Comparison of ENCODE assay signal across 10 cellular contexts in genomic region chr7:142300689-142301088, GRCh38. TPM values are rescaled to one million over a fixed set of nuclear protein-coding genes. Genes with fewer than 3 reads are reported as not detected.
DNase-seq lines count a peak whose midpoint lies in the region; ATAC-seq and TF ChIP-seq lines count a peak whose summit lies in the region.
"Had no signal": no experiment of that assay in that cellular context is flagged by ENCODE, and none has a peak within 500 bp of the region (broad histone marks: within the 10 kb centered on the region; RNA-seq: fewer than 3 reads in every experiment).

No MANE protein-coding gene starts in this region.

- 58 to 62% methylated on average over 3 of the region's 3 CpGs for WGBS in aorta, 2 donors

- no peaks in the 10 kb centered on the region for H3K27me3 ChIP-seq in CD8-positive, alpha-beta memory T cell (ENCODE audit: insufficient read depth, low read length, poor library complexity, severe bottlenecking)
- H3K27me3 ChIP-seq in HL-60 (ENCODE audit: insufficient read depth, poor library complexity, severe bottlenecking) (no peaks in the 10 kb centered on the region), aorta (ENCODE audit: control insufficient read depth in 1 of 2, insufficient read depth in 2 of 2, low read length in 1 of 2) (peaks cover 0 to 2% of the 10 kb centered on the region in 2 donors)
- H3K27me3 ChIP-seq: suprapubic skin had no signal

- peaks cover 16% of the 10 kb centered on the region for H3K4me1 ChIP-seq in CD8-positive, alpha-beta memory T cell (ENCODE audit: insufficient read depth, low read length)
- H3K4me1 ChIP-seq in aorta (ENCODE audit: control insufficient read depth in 1 of 2, insufficient read depth in 2 of 2, low read length in 2 of 2) = no peaks in the 10 kb centered on the region
- H3K4me1 ChIP-seq: suprapubic skin had no signal

- H3K9me3 Mint-ChIP-seq in CD8-positive, alpha-beta memory T cell = no peaks in the 10 kb centered on the region
- H3K9me3 Mint-ChIP-seq in activated CD8-positive, alpha-beta memory T cell treated with anti-CD3 and anti-CD28 coated beads, Interleukin-2, amount 10 ng/mL, durations not matched to agents 7 days and 5 days (ENCODE audit: low read depth) = no peaks in the 10 kb centered on the region

- H3K36me3 ChIP-seq in CD8-positive, alpha-beta memory T cell (ENCODE audit: insufficient read depth, low read length) = no peaks in the 10 kb centered on the region
- no peaks in the 10 kb centered on the region for H3K36me3 ChIP-seq in aorta (ENCODE audit: control insufficient read depth in 1 of 2, insufficient read depth in 2 of 2, low read length in 1 of 2)
- H3K36me3 ChIP-seq: suprapubic skin had no signal

- CTCF ChIA-PET in CD8-positive, alpha-beta memory T cell (lab: Charles Lee) = interaction anchor here (1.3 kb wide), 1 partner anchor 325 kb away, joined by 4 read pairs; no protein-coding TSS in a partner anchor
- CTCF ChIA-PET in activated CD8-positive, alpha-beta memory T cell treated with anti-CD3 and anti-CD28 coated beads, Interleukin-2, amount 10 ng/mL, durations not matched to agents 7 days and 5 days (lab: Charles Lee) = interaction anchor here (0.8 to 6.1 kb wide), 5 partner anchors 13 to 510 kb away, joined by 3 to 39 read pairs (median 6); partner anchors contain the start of gene TAS2R38

- TF ChIP-seq CTCF in HL-60 (IDR thresholded peaks at IDR 0.05; ENCODE audit: insufficient read depth, low read length) = peak; percentile 28

- peaks cover 15 to 33% (median 16%) of the 10 kb centered on the region in 3 donors for H3K4me1 Mint-ChIP-seq in CD8-positive, alpha-beta memory T cell
- peaks cover 15% of the 10 kb centered on the region for H3K4me1 Mint-ChIP-seq in activated CD8-positive, alpha-beta memory T cell treated with anti-CD3 and anti-CD28 coated beads, Interleukin-2, amount 10 ng/mL, durations not matched to agents 7 days and 5 days

- no peaks in the 10 kb centered on the region for H3K36me3 Mint-ChIP-seq in CD8-positive, alpha-beta memory T cell
- no peaks in the 10 kb centered on the region for H3K36me3 Mint-ChIP-seq in activated CD8-positive, alpha-beta memory T cell treated with anti-CD3 and anti-CD28 coated beads, Interleukin-2, amount 10 ng/mL, durations not matched to agents 7 days and 5 days

- H3K27ac Mint-ChIP-seq in CD8-positive, alpha-beta memory T cell = peak overlapping the region in 2 of 8 donors; percentile 30 to 51
- H3K27ac Mint-ChIP-seq in activated CD8-positive, alpha-beta memory T cell treated with anti-CD3 and anti-CD28 coated beads, Interleukin-2, amount 10 ng/mL, durations not matched to agents 7 days and 5 days = no peak overlapping the region

- POLR2A ChIA-PET in CD8-positive, alpha-beta memory T cell (lab: Charles Lee) = no interaction called here

- peak overlapping the region in 6 of 7 donors; percentile 45 to 80 (median 60) for H3K4me3 Mint-ChIP-seq in CD8-positive, alpha-beta memory T cell
- no peak overlapping the region for H3K4me3 Mint-ChIP-seq in activated CD8-positive, alpha-beta memory T cell treated with anti-CD3 and anti-CD28 coated beads, Interleukin-2, amount 10 ng/mL, durations not matched to agents 7 days and 5 days

- no peak overlapping the region for H3K27ac ChIP-seq in CD8-positive, alpha-beta memory T cell (ENCODE audit: low read depth, low read length)
- no peak overlapping the region for H3K27ac ChIP-seq in HL-60 (replicated peaks)
- H3K27ac ChIP-seq in aorta (ENCODE audit: low read depth in 1 of 2, low read length in 2 of 2) = no peak overlapping the region
- H3K27ac ChIP-seq: suprapubic skin had no signal

- H3K27me3 Mint-ChIP-seq in CD8-positive, alpha-beta memory T cell = peaks cover 13 to 34% of the 10 kb centered on the region in 2 donors
- peaks cover 28% of the 10 kb centered on the region for H3K27me3 Mint-ChIP-seq in activated CD8-positive, alpha-beta memory T cell treated with anti-CD3 and anti-CD28 coated beads, Interleukin-2, amount 10 ng/mL, durations not matched to agents 7 days and 5 days

- no peaks in the 10 kb centered on the region for H3K9me3 ChIP-seq in CD8-positive, alpha-beta memory T cell (ENCODE audit: low read length)
- no peaks in the 10 kb centered on the region for H3K9me3 ChIP-seq in aorta (ENCODE audit: control insufficient read depth, low read length)
- H3K9me3 ChIP-seq: suprapubic skin had no signal

- DNase-seq in CD8-positive, alpha-beta memory T cell = peak in 2 of 5 donors; percentile 22 to 27
- DNase-seq in HL-60 (ENCODE audit: low read depth in 1 of 2, low spot score in 1 of 2) (peak in 1 of 2 experiments; percentile 47), islet precursor cell (peak; percentile 71), aorta (no peak), NCI-H187 treated with DMSO at 0.1 percent for 48 hours (lab: John Stamatoyannopoulos, UW) (no peak), NCI-H2196 (lab: John Stamatoyannopoulos, UW; ENCODE audit: unreplicated experiment) (no peak)
- DNase-seq in activated CD8-positive, alpha-beta memory T cell treated with anti-CD3 and anti-CD28 coated beads, Interleukin-2, amount 10 ng/mL, durations not matched to agents 7 days and 5 days = no peak

- ATAC-seq in activated CD8-positive, alpha-beta memory T cell treated with anti-CD3 and anti-CD28 coated beads, Interleukin-2, amount 10 ng/mL, durations not matched to agents 7 days and 5 days = peak; percentile 38
- no peak for ATAC-seq in aorta (ENCODE audit: low FRiP score)
- ATAC-seq in HG03175 (IDR thresholded peaks at IDR 0.05; ENCODE audit: unreplicated experiment) = no peak

- intact Hi-C loops in aorta (cut with DNase I) = loop anchor here in 1 of 2 donors (5.0 kb wide), 1 partner anchor 323 kb away; no protein-coding TSS in a partner anchor

- no peak overlapping the region for H3K4me3 ChIP-seq in CD8-positive, alpha-beta memory T cell (ENCODE audit: low read length)
- H3K4me3 ChIP-seq in HL-60 (replicated peaks; ENCODE audit: insufficient read depth, low read length) (no peak overlapping the region), aorta (ENCODE audit: low read length in 2 of 2) (no peak overlapping the region)
- H3K4me3 ChIP-seq: suprapubic skin had no signal

RNA-seq across cellular contexts. Expression of gene PRSS58, which starts 42.8 kb away (rescaled TPM):
- not detected for total RNA-seq in CD8-positive, alpha-beta memory T cell
- not detected for polyA plus RNA-seq in CD8-positive, alpha-beta memory T cell
- not detected for total RNA-seq in activated CD8-positive, alpha-beta memory T cell treated with anti-CD3 and anti-CD28 coated beads, Interleukin-2, amount 10 ng/mL, durations not matched to agents 7 days and 5 days
- total RNA-seq in aorta = not detected
- polyA plus RNA-seq in aorta = not detected
- total RNA-seq: suprapubic skin; T-helper 1 cell treated with Interleukin-12 subunit alpha and Interleukin-12 subunit beta and Interleukin-4 antibody, amounts not matched to agents 30 ng/mL and 1 ng/mL, for 36 hours had no signal
